ENCODE assay signal across 22 cellular contexts in the genomic region with DNA sequence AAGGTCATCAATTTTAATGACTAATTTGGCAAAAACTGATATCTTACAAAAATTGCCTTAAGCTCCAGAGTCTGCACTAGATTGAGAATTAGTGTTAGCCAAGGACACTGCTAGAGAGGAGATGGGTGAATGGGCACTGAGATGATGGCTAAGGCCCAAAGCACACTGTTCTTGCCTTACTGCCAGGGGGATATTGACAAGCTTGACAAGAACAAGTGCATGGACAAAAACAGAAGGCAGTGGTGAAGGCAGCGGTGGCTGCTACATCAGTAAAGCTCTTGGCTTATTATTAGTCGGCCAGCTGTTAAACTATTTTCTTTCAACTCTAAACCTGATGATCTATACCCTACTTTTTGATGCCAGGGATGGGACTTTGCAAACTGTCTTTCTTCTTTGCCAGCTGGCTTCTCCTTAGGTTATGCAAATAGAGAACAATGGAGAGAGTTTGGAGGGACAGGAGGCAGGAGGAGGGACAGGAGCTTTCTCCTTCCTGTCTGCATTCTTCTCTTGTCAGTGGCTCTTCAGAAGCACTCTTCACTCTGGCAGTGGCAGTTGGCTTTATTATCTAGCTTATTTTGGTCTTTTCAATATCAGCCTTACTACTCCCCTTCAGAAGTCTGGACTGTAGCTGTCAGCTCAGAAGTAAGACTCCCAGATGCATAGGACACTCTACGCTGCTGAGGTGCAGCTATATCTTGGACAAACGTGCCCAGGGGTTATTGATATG.
DNase-seq lines count a peak whose midpoint lies in the region; ATAC-seq and TF ChIP-seq lines count a peak whose summit lies in the region.
"Had no signal": no experiment of that assay in that cellular context is flagged by ENCODE, and none has a peak within 500 bp of the region (broad histone marks: within the 10 kb centered on the region; RNA-seq: fewer than 3 reads in every experiment).

No MANE protein-coding gene starts in this region.

- ATAC-seq in stimulated activated memory B cell treated with anti-CD40 and anti-IgM and Interleukin-4, amounts not matched to agents 10 μg/mL and 1 μg/mL and 100 μg/mL, for 72 hours: peak; percentile 36
- no peak for ATAC-seq in esophagus mucosa
- ATAC-seq: HepG2 had no signal

- H3K4me1 ChIP-seq in NT2/D1 (ENCODE audit: insufficient read depth, insufficient read length) (peaks cover 4% of the 10 kb centered on the region), left ventricle myocardium inferior (peaks cover 4% of the 10 kb centered on the region)
- H3K4me1 ChIP-seq: SJCRH30 had no signal

- intact Hi-C loops in left ventricle myocardium inferior (cut with micrococcal nuclease): no loop called here
- intact Hi-C loops in activated T-helper 2 cell treated with anti-CD3 and anti-CD28 coated beads, Interferon-gamma antibody, Interleukin-2, Interleukin-4, amounts not matched to agents 10 μg/mL and 5 μg/mL and 100 μg/mL, durations not matched to agents 14 hours and 24 hours and 36 hours (cut with micrococcal nuclease): no loop called here

- no peak for TF ChIP-seq CTCF in left ventricle myocardium inferior (IDR thresholded peaks at IDR 0.05; ENCODE audit: borderline replicate concordance)

- H3K36me3 ChIP-seq in NT2/D1 (ENCODE audit: insufficient read depth, insufficient read length, low read length) (no peaks in the 10 kb centered on the region), left ventricle myocardium inferior (no peaks in the 10 kb centered on the region)
- H3K36me3 ChIP-seq: SJCRH30 had no signal

- H3K9me3 ChIP-seq in NT2/D1 (ENCODE audit: insufficient read depth, low read length) (no peaks in the 10 kb centered on the region), left ventricle myocardium inferior (replicated peaks) (no peaks in the 10 kb centered on the region)
- H3K9me3 ChIP-seq: SJCRH30 had no signal

- no peak overlapping the region for H3K4me3 ChIP-seq in NT2/D1 (ENCODE audit: insufficient read length, low read depth)
- H3K4me3 ChIP-seq in left ventricle myocardium inferior: no peak overlapping the region
- H3K4me3 ChIP-seq: PC-9, SJCRH30 had no signal

- DNase-seq in NCI-H82 (lab: John Stamatoyannopoulos, UW) (peak; percentile 9), NCI-H82 treated with DMSO at 0.1 percent for 48 hours (lab: John Stamatoyannopoulos, UW; ENCODE audit: unreplicated experiment) (no peak), NT2/D1 (ENCODE audit: low read depth, low spot score) (peak; percentile 11), left ventricle myocardium inferior (peak; percentile 33)
- no peak for DNase-seq in activated T-helper 2 cell treated with anti-CD3 and anti-CD28 coated beads, Interferon-gamma antibody, Interleukin-2, Interleukin-4, amounts not matched to agents 10 μg/mL and 5 μg/mL and 100 μg/mL, durations not matched to agents 14 hours and 24 hours and 36 hours (ENCODE audit: low spot score)
- DNase-seq: DMS 273 treated with DMSO at 0.1 percent for 48 hours, DND-41, H7, HFFc6, KBM-7, NCI-H1105, NCI-H1694, NCI-H2081 treated with DMSO at 0.1 percent for 48 hours, NCI-H2227 treated with DMSO at 0.1 percent for 48 hours, NCI-H526 treated with DMSO at 0.1 percent for 48 hours, PC-9, SJCRH30 had no signal

- no peaks in the 10 kb centered on the region for H3K4me1 Mint-ChIP-seq in stimulated activated memory B cell treated with anti-CD40 and anti-IgM and Interleukin-4, amounts not matched to agents 10 μg/mL and 1 μg/mL and 100 μg/mL, for 72 hours
- H3K4me1 Mint-ChIP-seq in activated T-helper 2 cell treated with anti-CD3 and anti-CD28 coated beads, Interferon-gamma antibody, Interleukin-2, Interleukin-4, amounts not matched to agents 10 μg/mL and 5 μg/mL and 100 μg/mL, durations not matched to agents 14 hours and 24 hours and 36 hours (ENCODE audit: low read depth): no peaks in the 10 kb centered on the region
- H3K4me1 Mint-ChIP-seq: B cell had no signal

- no peak overlapping the region for H3K27ac Mint-ChIP-seq in stimulated activated memory B cell treated with anti-CD40 and anti-IgM and Interleukin-4, amounts not matched to agents 10 μg/mL and 1 μg/mL and 100 μg/mL, for 72 hours
- no peak overlapping the region for H3K27ac Mint-ChIP-seq in activated T-helper 2 cell treated with anti-CD3 and anti-CD28 coated beads, Interferon-gamma antibody, Interleukin-2, Interleukin-4, amounts not matched to agents 10 μg/mL and 5 μg/mL and 100 μg/mL, durations not matched to agents 14 hours and 24 hours and 36 hours
- H3K27ac Mint-ChIP-seq: B cell, HFFc6 had no signal

- H3K27me3 Mint-ChIP-seq in stimulated activated memory B cell treated with anti-CD40 and anti-IgM and Interleukin-4, amounts not matched to agents 10 μg/mL and 1 μg/mL and 100 μg/mL, for 72 hours: no peaks in the 10 kb centered on the region
- H3K27me3 Mint-ChIP-seq in activated T-helper 2 cell treated with anti-CD3 and anti-CD28 coated beads, Interferon-gamma antibody, Interleukin-2, Interleukin-4, amounts not matched to agents 10 μg/mL and 5 μg/mL and 100 μg/mL, durations not matched to agents 14 hours and 24 hours and 36 hours (ENCODE audit: low read depth): no peaks in the 10 kb centered on the region
- H3K27me3 Mint-ChIP-seq: B cell had no signal

- no peak overlapping the region for H3K4me3 Mint-ChIP-seq in stimulated activated memory B cell treated with anti-CD40 and anti-IgM and Interleukin-4, amounts not matched to agents 10 μg/mL and 1 μg/mL and 100 μg/mL, for 72 hours
- H3K4me3 Mint-ChIP-seq in activated T-helper 2 cell treated with anti-CD3 and anti-CD28 coated beads, Interferon-gamma antibody, Interleukin-2, Interleukin-4, amounts not matched to agents 10 μg/mL and 5 μg/mL and 100 μg/mL, durations not matched to agents 14 hours and 24 hours and 36 hours (ENCODE audit: low read depth): no peak overlapping the region
- H3K4me3 Mint-ChIP-seq: B cell, HFFc6 had no signal

- peak overlapping the region; percentile 70 for H3K27ac ChIP-seq in left ventricle myocardium inferior (replicated peaks)
- H3K27ac ChIP-seq: PC-9, RWPE1, SJCRH30 had no signal

- H3K27me3 ChIP-seq in NT2/D1 (ENCODE audit: insufficient read depth, insufficient read length) (no peaks in the 10 kb centered on the region), left ventricle myocardium inferior (ENCODE audit: low read depth) (no peaks in the 10 kb centered on the region)
- H3K27me3 ChIP-seq: SJCRH30 had no signal

- no peaks in the 10 kb centered on the region for H3K36me3 Mint-ChIP-seq in stimulated activated memory B cell treated with anti-CD40 and anti-IgM and Interleukin-4, amounts not matched to agents 10 μg/mL and 1 μg/mL and 100 μg/mL, for 72 hours
- H3K36me3 Mint-ChIP-seq in activated T-helper 2 cell treated with anti-CD3 and anti-CD28 coated beads, Interferon-gamma antibody, Interleukin-2, Interleukin-4, amounts not matched to agents 10 μg/mL and 5 μg/mL and 100 μg/mL, durations not matched to agents 14 hours and 24 hours and 36 hours (ENCODE audit: low read depth): no peaks in the 10 kb centered on the region

- no peaks in the 10 kb centered on the region for H3K9me3 Mint-ChIP-seq in stimulated activated memory B cell treated with anti-CD40 and anti-IgM and Interleukin-4, amounts not matched to agents 10 μg/mL and 1 μg/mL and 100 μg/mL, for 72 hours
- peaks cover 48% of the 10 kb centered on the region for H3K9me3 Mint-ChIP-seq in activated T-helper 2 cell treated with anti-CD3 and anti-CD28 coated beads, Interferon-gamma antibody, Interleukin-2, Interleukin-4, amounts not matched to agents 10 μg/mL and 5 μg/mL and 100 μg/mL, durations not matched to agents 14 hours and 24 hours and 36 hours

- H3K9ac ChIP-seq in NT2/D1 (ENCODE audit: insufficient read length, low read depth): no peak overlapping the region

Comparison
In these comparisons a context has a peak if more than half of its experiments do, and no peak if none do; other contexts are left out.
1. DNase-seq: peak in NCI-H82 (single experiment), NT2/D1 (single experiment) and left ventricle myocardium inferior (single experiment); none in NCI-H82 treated with DMSO at 0.1 percent for 48 hours (single experiment) and activated T-helper 2 cell treated with anti-CD3 and anti-CD28 coated beads, Interferon-gamma antibody, Interleukin-2, Interleukin-4, amounts not matched to agents 10 μg/mL and 5 μg/mL and 100 μg/mL, durations not matched to agents 14 hours and 24 hours and 36 hours (single experiment).